ENCODE assay signal across 8 cellular contexts in genomic region chr2:37324536-37324785, GRCh38. TPM values are rescaled to one million over a fixed set of nuclear protein-coding genes. Genes with fewer than 3 reads are reported as not detected.
DNase-seq lines count a peak whose midpoint lies in the region; ATAC-seq and TF ChIP-seq lines count a peak whose summit lies in the region.

No MANE protein-coding gene starts in this region.

- H3K4me3 ChIP-seq in AG09309 (ENCODE audit: control insufficient read depth, low read depth, low read length) (peak overlapping the region; percentile 68), WI38 (ENCODE audit: low read depth, low read length) (peak overlapping the region; percentile 60)

- no peak for ATAC-seq in HG02798 (IDR thresholded peaks at IDR 0.05; ENCODE audit: poor library complexity, unreplicated experiment)

- TF ChIP-seq CTCF in AG09309 (IDR thresholded peaks at IDR 0.05; ENCODE audit: control insufficient read depth, insufficient read depth, low read depth, low read length, missing control alignments) (no peak), WI38 (IDR thresholded peaks at IDR 0.05; ENCODE audit: low read depth, low read length) (no peak)

- intact Hi-C loops in posterior vena cava (cut with DNase I): no loop called here

- DNase-seq in AG09309 (ENCODE audit: low read depth): no peak
- peak; percentile 9 for DNase-seq in H4 (ENCODE audit: low spot score)
- peak; percentile 78 for DNase-seq in foreskin melanocyte
- peak; percentile 94 for DNase-seq in posterior vena cava (ENCODE audit: low spot score)
- DNase-seq in NCI-H1694 treated with DMSO at 0.1 percent for 48 hours (lab: John Stamatoyannopoulos, UW): no peak
- no peak for DNase-seq in NCI-H1417 (lab: John Stamatoyannopoulos, UW)

RNA-seq across cellular contexts. Expression of gene PRKD3, which starts 0.2 kb away (rescaled TPM):
- 10.0 and 10.8 TPM in 2 replicates for total RNA-seq in H4 (2014; rRNA removed; shearing (Covaris generic))
- 10 to 100 TPM; 32.9 to 39.4 TPM for total RNA-seq in posterior vena cava

RNA-seq across cellular contexts. Expression of gene QPCT, which starts 20.0 kb away (rescaled TPM):
- 0.90 TPM in 1 of 2 replicates, not detected in the other for total RNA-seq in H4 (2014; rRNA removed; shearing (Covaris generic))
- 1 to 10 TPM; 3.2 to 4.3 TPM for total RNA-seq in posterior vena cava

Comparison
In these comparisons a context has a peak if more than half of its experiments do, and no peak if none do; other contexts are left out.
1. DNase-seq: peak in H4 (single experiment), foreskin melanocyte (single experiment) and posterior vena cava (single experiment); none in AG09309 (single experiment), NCI-H1694 treated with DMSO at 0.1 percent for 48 hours (single experiment) and NCI-H1417 (0 of 3).